In the genomic region with DNA sequence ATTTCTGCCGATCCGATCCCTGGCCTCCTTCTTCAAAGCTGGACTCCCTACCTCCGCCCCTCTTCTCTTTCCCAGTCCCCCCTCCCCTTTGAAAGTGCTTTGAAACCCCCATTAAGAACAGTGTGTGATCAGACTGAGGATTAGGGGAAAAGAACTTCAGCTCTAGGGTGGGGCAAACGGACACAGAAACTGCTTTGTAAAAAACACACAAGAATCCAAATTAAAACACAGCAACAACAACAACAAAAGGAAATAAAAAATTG, we compare ENCODE assay signal across 8 cellular contexts. TPM values are rescaled to one million over a fixed set of nuclear protein-coding genes. Genes with fewer than 3 reads are reported as not detected.
DNase-seq lines count a peak whose midpoint lies in the region; ATAC-seq, FAIRE-seq and TF ChIP-seq lines count a peak whose summit lies in the region.

No MANE protein-coding gene starts in this region.

- H3K4me1 ChIP-seq in iPS-18a (ENCODE audit: control insufficient read depth, low read depth, low read length) = peaks cover 24% of the 10 kb centered on the region
- peaks cover 8 to 90% (median 54%) of the 10 kb centered on the region in 6 donors for H3K4me1 ChIP-seq in spleen

- H3K9ac ChIP-seq in iPS-18a (ENCODE audit: low read length) = peak overlapping the region; percentile 96

- H3K36me3 ChIP-seq in iPS-18a (ENCODE audit: control insufficient read depth, low read depth, low read length) (peaks cover 29% of the 10 kb centered on the region), spleen (peaks cover 0 to 16% (median 4%) of the 10 kb centered on the region in 6 donors)

- DNase-seq in HEK293T (ENCODE audit: extremely low spot score) (peak; percentile 53), spleen (no peak), GM12891 (ENCODE audit: insufficient read length, low spot score) (no peak), COR-L47 (lab: John Stamatoyannopoulos, UW) (no peak), NCI-H128 (lab: John Stamatoyannopoulos, UW; ENCODE audit: unreplicated experiment) (no peak)

- TF ChIP-seq POLR2A in spleen (IDR thresholded peaks at IDR 0.05) = no peak
- no peak for TF ChIP-seq POLR2A in GM12891 (IDR thresholded peaks at IDR 0.05; ENCODE audit: low read depth, low read length)

- CTCF ChIA-PET in HEK293T (lab: Yijun Ruan, JAX) = interaction anchor here (0.6 to 1.0 kb wide), 6 partner anchors 23 to 897 kb away, joined by 3 to 7 read pairs (median 4); no protein-coding TSS in a partner anchor

- peak overlapping the region; percentile 95 for H3K4me3 ChIP-seq in iPS-18a (ENCODE audit: low read length)
- peak overlapping the region; percentile 57 to 91 (median 68) for H3K4me3 ChIP-seq in spleen

- FAIRE-seq in GM12891 (lab: Jason Lieb, UNC) = no peak

- H3K27me3 ChIP-seq in iPS-18a (ENCODE audit: control insufficient read depth, insufficient read depth, low read length) = peaks cover 11% of the 10 kb centered on the region
- peaks cover 0 to 55% (median 0%) of the 10 kb centered on the region in 7 donors for H3K27me3 ChIP-seq in spleen (replicated peaks in 1 of 7)

- intact Hi-C loops in spleen (cut with DNase I; ENCODE audit: low total_unique reads) = no loop called here

- ATAC-seq in GM21360 (IDR thresholded peaks at IDR 0.05; ENCODE audit: unreplicated experiment) = no peak

- POLR2A ChIA-PET in HEK293T (lab: Yijun Ruan, JAX) = interaction anchor here (0.8 to 4.4 kb wide), 7 partner anchors 20 to 426 kb away, joined by 3 to 46 read pairs (median 4); no protein-coding TSS in a partner anchor

- WGBS in adipose tissue, 3 donors = 0 to 2% (median 0%) methylated on average over 4 of the region's 4 CpGs
- 0 to 2% (median 1%) methylated on average over 4 of the region's 4 CpGs for WGBS in spleen, 5 donors

- H3K27ac ChIP-seq in adipose tissue (ENCODE audit: low read depth, low read length) (peak overlapping the region; percentile 25), iPS-18a (ENCODE audit: low read length) (peak overlapping the region; percentile 73), spleen (peak overlapping the region; percentile 72 to 95 (median 93))

- no peak for TF ChIP-seq CTCF in spleen (IDR thresholded peaks at IDR 0.05 in 8 of 11, conservative IDR thresholded peaks at IDR 0.05 in 3 of 11)

- H3K9me3 ChIP-seq in iPS-18a (ENCODE audit: control insufficient read depth, low read depth, low read length) (no peaks in the 10 kb centered on the region), spleen (no peaks in the 10 kb centered on the region)

TF ChIP-seq in HEK293T, 16 proteins besides CTCF, POLR2A, EP300 and RAD21:
- TF ChIP-seq SUZ12 (IDR thresholded peaks at IDR 0.05) (no peak), FOXK2 (IDR thresholded peaks at IDR 0.05) (no peak), BHLHE40 (IDR thresholded peaks at IDR 0.05; ENCODE audit: borderline replicate concordance) (no peak), LEF1 (IDR thresholded peaks at IDR 0.05; ENCODE audit: borderline replicate concordance) (no peak), HDGF (IDR thresholded peaks at IDR 0.05; ENCODE audit: borderline replicate concordance) (no peak), L3MBTL2 (conservative IDR thresholded peaks at IDR 0.05) (no peak), PKNOX1 (IDR thresholded peaks at IDR 0.05) (no peak), ARNT (IDR thresholded peaks at IDR 0.05) (no peak), FOXA1 (IDR thresholded peaks at IDR 0.05) (no peak), FOXM1 (IDR thresholded peaks at IDR 0.05; ENCODE audit: borderline replicate concordance) (no peak), ZNF384 (IDR thresholded peaks at IDR 0.05) (no peak), CTBP1 (IDR thresholded peaks at IDR 0.05; ENCODE audit: borderline replicate concordance) (no peak), SP1 (IDR thresholded peaks at IDR 0.05) (no peak), ELF4 (IDR thresholded peaks at IDR 0.05) (no peak), NFRKB (IDR thresholded peaks at IDR 0.05) (no peak), TARDBP (IDR thresholded peaks at IDR 0.05) (no peak)

TF ChIP-seq in GM12891, 5 proteins besides CTCF, POLR2A, EP300 and RAD21:
- TF ChIP-seq POLR2AphosphoS5 (IDR thresholded peaks at IDR 0.05; ENCODE audit: low read depth, low read length) (no peak), TAF1 (IDR thresholded peaks at IDR 0.05; ENCODE audit: low read depth, low read length) (no peak), SPI1 (IDR thresholded peaks at IDR 0.05; ENCODE audit: low read depth, low read length) (no peak), POU2F2 (IDR thresholded peaks at IDR 0.05; ENCODE audit: low read depth, low read length) (no peak), PAX5 (IDR thresholded peaks at IDR 0.05; ENCODE audit: insufficient read depth, low read length, severe bottlenecking) (no peak)
TF ChIP-seq in GM12891: peak in this region for 0.

RNA-seq across cellular contexts. Expression of gene SPRY2, which starts 1.4 kb away (rescaled TPM):
- polyA plus RNA-seq in adipose tissue (10 to 100 TPM; 15.6 to 68.5 (median 64.0) TPM), spleen (10 to 100 TPM in 1 of 3 donors, 1 to 10 TPM in 2; 8.5 to 13.9 (median 9.2) TPM)
- total RNA-seq in spleen = 10 to 100 TPM; 29.5 to 63.9 (median 46.6) TPM
- 0.85 TPM for polyA plus RNA-seq in GM12891 (2012; ENCODE audit: low read depth, missing spikeins)

Comparison
In these comparisons a context has a peak if more than half of its experiments do, and no peak if none do; other contexts are left out.
1. H3K27ac ChIP-seq: peak in every context shown above with its lines; median percentile 93 in spleen; 73 in iPS-18a; 25 in adipose tissue.